ENCODE assay signal across 1 cellular context in the genomic region with DNA sequence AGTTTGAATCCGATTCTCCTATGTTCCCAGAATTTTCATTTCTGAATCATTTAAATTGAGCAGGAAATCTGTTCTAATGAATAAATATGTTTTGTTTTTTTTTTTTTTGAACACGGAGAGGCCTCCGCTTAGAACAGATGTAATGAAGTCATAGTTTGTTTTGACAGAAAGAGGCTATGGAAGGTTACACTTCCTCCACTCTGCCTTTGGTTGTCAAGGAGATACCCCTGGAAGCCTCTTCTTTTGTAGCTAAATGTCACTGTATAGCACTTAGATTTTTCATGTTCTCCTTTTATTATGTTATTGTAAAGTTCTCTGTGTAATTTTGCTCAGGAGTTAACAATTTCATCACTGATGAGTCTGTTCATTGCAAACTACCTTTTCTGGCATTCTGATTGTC.
TF ChIP-seq lines count a peak whose summit lies in the region.

No MANE protein-coding gene starts in this region.

TF ChIP-seq in GM23338, 12 proteins besides CTCF, POLR2A, EP300 and RAD21 (continued from another document):
- TF ChIP-seq, protein P1, sequence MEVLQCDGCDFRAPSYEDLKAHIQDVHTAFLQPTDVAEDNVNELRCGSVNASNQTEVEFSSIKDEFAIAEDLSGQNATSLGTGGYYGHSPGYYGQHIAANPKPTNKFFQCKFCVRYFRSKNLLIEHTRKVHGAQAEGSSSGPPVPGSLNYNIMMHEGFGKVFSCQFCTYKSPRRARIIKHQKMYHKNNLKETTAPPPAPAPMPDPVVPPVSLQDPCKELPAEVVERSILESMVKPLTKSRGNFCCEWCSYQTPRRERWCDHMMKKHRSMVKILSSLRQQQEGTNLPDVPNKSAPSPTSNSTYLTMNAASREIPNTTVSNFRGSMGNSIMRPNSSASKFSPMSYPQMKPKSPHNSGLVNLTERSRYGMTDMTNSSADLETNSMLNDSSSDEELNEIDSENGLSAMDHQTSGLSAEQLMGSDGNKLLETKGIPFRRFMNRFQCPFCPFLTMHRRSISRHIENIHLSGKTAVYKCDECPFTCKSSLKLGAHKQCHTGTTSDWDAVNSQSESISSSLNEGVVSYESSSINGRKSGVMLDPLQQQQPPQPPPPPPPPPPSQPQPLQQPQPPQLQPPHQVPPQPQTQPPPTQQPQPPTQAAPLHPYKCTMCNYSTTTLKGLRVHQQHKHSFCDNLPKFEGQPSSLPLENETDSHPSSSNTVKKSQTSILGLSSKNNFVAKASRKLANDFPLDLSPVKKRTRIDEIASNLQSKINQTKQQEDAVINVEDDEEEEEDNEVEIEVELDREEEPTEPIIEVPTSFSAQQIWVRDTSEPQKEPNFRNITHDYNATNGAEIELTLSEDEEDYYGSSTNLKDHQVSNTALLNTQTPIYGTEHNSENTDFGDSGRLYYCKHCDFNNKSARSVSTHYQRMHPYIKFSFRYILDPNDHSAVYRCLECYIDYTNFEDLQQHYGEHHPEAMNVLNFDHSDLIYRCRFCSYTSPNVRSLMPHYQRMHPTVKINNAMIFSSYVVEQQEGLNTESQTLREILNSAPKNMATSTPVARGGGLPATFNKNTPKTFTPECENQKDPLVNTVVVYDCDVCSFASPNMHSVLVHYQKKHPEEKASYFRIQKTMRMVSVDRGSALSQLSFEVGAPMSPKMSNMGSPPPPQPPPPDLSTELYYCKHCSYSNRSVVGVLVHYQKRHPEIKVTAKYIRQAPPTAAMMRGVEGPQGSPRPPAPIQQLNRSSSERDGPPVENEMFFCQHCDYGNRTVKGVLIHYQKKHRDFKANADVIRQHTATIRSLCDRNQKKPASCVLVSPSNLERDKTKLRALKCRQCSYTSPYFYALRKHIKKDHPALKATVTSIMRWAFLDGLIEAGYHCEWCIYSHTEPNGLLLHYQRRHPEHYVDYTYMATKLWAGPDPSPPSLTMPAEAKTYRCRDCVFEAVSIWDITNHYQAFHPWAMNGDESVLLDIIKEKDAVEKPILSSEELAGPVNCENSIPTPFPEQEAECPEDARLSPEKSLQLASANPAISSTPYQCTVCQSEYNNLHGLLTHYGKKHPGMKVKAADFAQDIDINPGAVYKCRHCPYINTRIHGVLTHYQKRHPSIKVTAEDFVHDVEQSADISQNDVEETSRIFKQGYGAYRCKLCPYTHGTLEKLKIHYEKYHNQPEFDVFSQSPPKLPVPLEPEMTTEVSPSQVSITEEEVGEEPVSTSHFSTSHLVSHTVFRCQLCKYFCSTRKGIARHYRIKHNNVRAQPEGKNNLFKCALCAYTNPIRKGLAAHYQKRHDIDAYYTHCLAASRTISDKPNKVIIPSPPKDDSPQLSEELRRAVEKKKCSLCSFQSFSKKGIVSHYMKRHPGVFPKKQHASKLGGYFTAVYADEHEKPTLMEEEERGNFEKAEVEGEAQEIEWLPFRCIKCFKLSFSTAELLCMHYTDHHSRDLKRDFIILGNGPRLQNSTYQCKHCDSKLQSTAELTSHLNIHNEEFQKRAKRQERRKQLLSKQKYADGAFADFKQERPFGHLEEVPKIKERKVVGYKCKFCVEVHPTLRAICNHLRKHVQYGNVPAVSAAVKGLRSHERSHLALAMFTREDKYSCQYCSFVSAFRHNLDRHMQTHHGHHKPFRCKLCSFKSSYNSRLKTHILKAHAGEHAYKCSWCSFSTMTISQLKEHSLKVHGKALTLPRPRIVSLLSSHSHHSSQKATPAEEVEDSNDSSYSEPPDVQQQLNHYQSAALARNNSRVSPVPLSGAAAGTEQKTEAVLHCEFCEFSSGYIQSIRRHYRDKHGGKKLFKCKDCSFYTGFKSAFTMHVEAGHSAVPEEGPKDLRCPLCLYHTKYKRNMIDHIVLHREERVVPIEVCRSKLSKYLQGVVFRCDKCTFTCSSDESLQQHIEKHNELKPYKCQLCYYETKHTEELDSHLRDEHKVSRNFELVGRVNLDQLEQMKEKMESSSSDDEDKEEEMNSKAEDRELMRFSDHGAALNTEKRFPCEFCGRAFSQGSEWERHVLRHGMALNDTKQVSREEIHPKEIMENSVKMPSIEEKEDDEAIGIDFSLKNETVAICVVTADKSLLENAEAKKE (CRISPR knock-in tag; IDR thresholded peaks at IDR 0.05) = no peak
- no peak for TF ChIP-seq ZNF114 (CRISPR knock-in tag; IDR thresholded peaks at IDR 0.05)
- no peak for TF ChIP-seq POLR2AphosphoS5 (IDR thresholded peaks at IDR 0.05; ENCODE audit: low read depth)
- TF ChIP-seq, protein P2, sequence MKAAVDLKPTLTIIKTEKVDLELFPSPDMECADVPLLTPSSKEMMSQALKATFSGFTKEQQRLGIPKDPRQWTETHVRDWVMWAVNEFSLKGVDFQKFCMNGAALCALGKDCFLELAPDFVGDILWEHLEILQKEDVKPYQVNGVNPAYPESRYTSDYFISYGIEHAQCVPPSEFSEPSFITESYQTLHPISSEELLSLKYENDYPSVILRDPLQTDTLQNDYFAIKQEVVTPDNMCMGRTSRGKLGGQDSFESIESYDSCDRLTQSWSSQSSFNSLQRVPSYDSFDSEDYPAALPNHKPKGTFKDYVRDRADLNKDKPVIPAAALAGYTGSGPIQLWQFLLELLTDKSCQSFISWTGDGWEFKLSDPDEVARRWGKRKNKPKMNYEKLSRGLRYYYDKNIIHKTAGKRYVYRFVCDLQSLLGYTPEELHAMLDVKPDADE (IDR thresholded peaks at IDR 0.05) = no peak
- no peak for TF ChIP-seq EZH2 (IDR thresholded peaks at IDR 0.05; ENCODE audit: low read depth, unreplicated experiment)
TF ChIP-seq in GM23338: peak in this region for 0.
